ENCODE assay signal across 28 cellular contexts in the genomic region with DNA sequence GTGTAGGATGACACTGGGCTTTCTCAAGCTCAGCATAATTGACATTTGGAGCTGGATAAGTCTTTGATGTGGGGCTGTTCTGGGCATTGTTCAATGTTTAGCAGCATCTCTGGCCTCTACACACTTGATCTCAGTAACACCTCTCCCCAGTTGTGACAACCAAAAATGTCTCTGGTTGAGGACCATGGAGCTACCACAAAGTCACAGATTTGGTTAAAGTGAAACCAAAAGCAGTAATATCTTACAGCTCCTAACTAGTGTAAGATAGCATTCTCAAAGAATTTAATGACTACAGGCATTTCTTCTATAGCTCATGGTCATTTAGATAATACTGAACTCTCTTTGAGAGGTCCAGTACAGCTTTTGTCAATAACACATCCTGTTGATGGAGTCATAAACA. TPM values are rescaled to one million over a fixed set of nuclear protein-coding genes. Genes with fewer than 3 reads are reported as not detected.
DNase-seq lines count a peak whose midpoint lies in the region; ATAC-seq and TF ChIP-seq lines count a peak whose summit lies in the region.
"Had no signal": no experiment of that assay in that cellular context is flagged by ENCODE, and none has a peak within 500 bp of the region (broad histone marks: within the 10 kb centered on the region; RNA-seq: fewer than 3 reads in every experiment).

No MANE protein-coding gene starts in this region.

- H3K27me3 Mint-ChIP-seq in brain (peaks cover 51% of the 10 kb centered on the region), T-helper 17 cell (peaks cover 34% of the 10 kb centered on the region)

- H3K4me3 Mint-ChIP-seq in brain (peak overlapping the region in 3 of 5 experiments; percentile 21 to 74 (median 50)), T-helper 17 cell (no peak overlapping the region)
- H3K4me3 Mint-ChIP-seq: dendritic cell treated with granulocyte-macrophage colony-stimulating factor and Interleukin-4, amounts not matched to agents 40 ng/mL and 50 ng/mL, for 4 days; memory B cell; stimulated activated effector memory CD8-positive, alpha-beta T cell treated with anti-CD3 and anti-CD28 coated beads, Interleukin-12 subunit alpha, Interleukin-12 subunit beta, amount 100 ng/mL, for 72 hours had no signal

- no peak overlapping the region for H3K27ac Mint-ChIP-seq in brain
- no peak overlapping the region for H3K27ac Mint-ChIP-seq in T-helper 17 cell
- H3K27ac Mint-ChIP-seq: dendritic cell treated with granulocyte-macrophage colony-stimulating factor and Interleukin-4, amounts not matched to agents 40 ng/mL and 50 ng/mL, for 4 days; memory B cell; naive thymus-derived CD4-positive, alpha-beta T cell; stimulated activated effector memory CD8-positive, alpha-beta T cell treated with anti-CD3 and anti-CD28 coated beads, Interleukin-12 subunit alpha, Interleukin-12 subunit beta, amount 100 ng/mL, for 72 hours; T-cell had no signal

- H3K36me3 Mint-ChIP-seq in brain (no peaks in the 10 kb centered on the region), T-helper 17 cell (ENCODE audit: low read depth) (peaks cover 2% of the 10 kb centered on the region)
- H3K36me3 Mint-ChIP-seq: CD4-positive, alpha-beta memory T cell; memory B cell; naive thymus-derived CD4-positive, alpha-beta T cell; stimulated activated effector memory CD8-positive, alpha-beta T cell treated with anti-CD3 and anti-CD28 coated beads, Interleukin-12 subunit alpha, Interleukin-12 subunit beta, amount 100 ng/mL, for 72 hours; T-cell had no signal

- H3K9me3 ChIP-seq in T-helper 17 cell (ENCODE audit: control insufficient read depth, low read length, poor library complexity, severe bottlenecking), result no peaks in the 10 kb centered on the region
- H3K9me3 ChIP-seq: adrenal gland, testis had no signal

- H3K9me3 Mint-ChIP-seq in brain, result peaks cover 0 to 4% (median 0%) of the 10 kb centered on the region in 5 experiments
- H3K9me3 Mint-ChIP-seq: dendritic cell treated with granulocyte-macrophage colony-stimulating factor and Interleukin-4, amounts not matched to agents 40 ng/mL and 50 ng/mL, for 4 days; memory B cell; T-cell had no signal

- DNase-seq in NCI-H510A treated with DMSO at 0.1 percent for 48 hours (lab: John Stamatoyannopoulos, UW) (no peak), T-helper 17 cell (no peak)
- DNase-seq: activated CD4-positive, alpha-beta T cell treated with anti-CD3 and anti-CD28 coated beads, Interleukin-2, amount 50 U/mL, for 1 hour; activated CD8-positive, alpha-beta memory T cell treated with anti-CD3 and anti-CD28 coated beads, Interleukin-2, amount 50 U/mL, for 48 hours; activated gamma-delta T cell treated with Interleukin-2 at 50 U/mL for 16 hours; adrenal gland; CD4-positive, alpha-beta memory T cell; GF-D8; KG1; kidney glomerular epithelial cell; naive thymus-derived CD4-positive, alpha-beta T cell; NCI-H1105 treated with DMSO at 0.1 percent for 48 hours; NCI-H2107; NCI-H69; Right ventricle myocardium superior; T-cell; testis had no signal

- no peak for TF ChIP-seq CTCF in brain (conservative IDR thresholded peaks at IDR 0.05)

- peak; percentile 32 for ATAC-seq in GM18517 (IDR thresholded peaks at IDR 0.05; ENCODE audit: unreplicated experiment)
- ATAC-seq in GM19467 (IDR thresholded peaks at IDR 0.05; ENCODE audit: unreplicated experiment), result peak; percentile 22
- peak; percentile 24 for ATAC-seq in HG02981 (IDR thresholded peaks at IDR 0.05; ENCODE audit: unreplicated experiment)
- no peak for ATAC-seq in HG03039 (IDR thresholded peaks at IDR 0.05; ENCODE audit: unreplicated experiment)
- ATAC-seq in T-helper 17 cell, result no peak
- ATAC-seq: naive thymus-derived CD4-positive, alpha-beta T cell; sciatic nerve; stimulated activated effector memory CD8-positive, alpha-beta T cell treated with anti-CD3 and anti-CD28 coated beads, Interleukin-12 subunit alpha, Interleukin-12 subunit beta, amount 100 ng/mL, for 72 hours; T-cell had no signal

- H3K4me1 Mint-ChIP-seq in brain, result peaks cover 30% of the 10 kb centered on the region
- peaks cover 6% of the 10 kb centered on the region for H3K4me1 Mint-ChIP-seq in T-helper 17 cell
- H3K4me1 Mint-ChIP-seq: stimulated activated effector memory CD8-positive, alpha-beta T cell treated with anti-CD3 and anti-CD28 coated beads, Interleukin-12 subunit alpha, Interleukin-12 subunit beta, amount 100 ng/mL, for 72 hours had no signal

RNA-seq across cellular contexts. Expression of gene PAX3, which starts 23.4 kb away (rescaled TPM):
- not detected for polyA plus RNA-seq in brain (ENCODE audit: insufficient read depth, low read depth, low replicate concordance)
- total RNA-seq in T-helper 17 cell, result not detected
- total RNA-seq: adrenal gland; bronchial epithelial cell; CD4-positive, alpha-beta memory T cell; endothelial cell of umbilical vein; naive thymus-derived CD4-positive, alpha-beta T cell; Right ventricle myocardium superior; sciatic nerve; T-cell had no signal
- polyA plus RNA-seq: adrenal gland; CD4-positive, alpha-beta memory T cell; endothelial cell of umbilical vein; naive thymus-derived CD4-positive, alpha-beta T cell had no signal

Comparison
In these comparisons a context has a peak if more than half of its experiments do, and no peak if none do; other contexts are left out.
1. ATAC-seq: peak in GM18517 (single experiment), GM19467 (single experiment) and HG02981 (single experiment); none in HG03039 (single experiment) and T-helper 17 cell (single experiment).